ENCODE assay signal across 30 cellular contexts in genomic region chr9:83002329-83002728, GRCh38.
"Had no signal": no experiment of that assay in that cellular context is flagged by ENCODE, and none has a peak within 500 bp of the region (broad histone marks: within the 10 kb centered on the region; RNA-seq: fewer than 3 reads in every experiment).

No MANE protein-coding gene starts in this region.

- H3K4me1 ChIP-seq: ascending aorta, breast epithelium, esophagus muscularis mucosa, gastroesophageal sphincter had no signal

- ATAC-seq: activated naive CD4-positive, alpha-beta T cell treated with anti-CD3 and anti-CD28 coated beads, Interleukin-2, amount 50 U/mL, for 72 hours; activated T-cell treated with anti-CD3 and anti-CD28 coated beads, Interleukin-2, amount 50 U/mL, for 72 hours; effector memory CD8-positive, alpha-beta T cell; gastroesophageal sphincter; T-helper 17 cell had no signal

- H3K36me3 ChIP-seq: ascending aorta, breast epithelium, cardiac muscle cell, esophagus muscularis mucosa, gastroesophageal sphincter had no signal

- H3K27me3 ChIP-seq: ascending aorta, breast epithelium, esophagus muscularis mucosa, foreskin keratinocyte, gastroesophageal sphincter had no signal

- H3K9me3 ChIP-seq: ascending aorta, breast epithelium, esophagus muscularis mucosa, gastroesophageal sphincter had no signal

- DNase-seq: activated CD4-positive, alpha-beta memory T cell treated with anti-CD3 and anti-CD28 coated beads, Interleukin-2, amount 10 ng/mL, durations not matched to agents 7 days and 5 days; activated CD4-positive, alpha-beta T cell treated with anti-CD3 and anti-CD28 coated beads for 1 hour; activated CD4-positive, alpha-beta T cell treated with anti-CD3 and anti-CD28 coated beads for 4 hours; activated CD4-positive, alpha-beta T cell treated with anti-CD3 and anti-CD28 coated beads, Interleukin-2, amount 10 ng/mL, durations not matched to agents 7 days and 5 days; activated CD4-positive, alpha-beta T cell treated with anti-CD3 and anti-CD28 coated beads, Interleukin-2, amount 50 U/mL, for 4 hours; activated CD8-positive, alpha-beta memory T cell treated with anti-CD3 and anti-CD28 coated beads, Interleukin-2, amount 50 U/mL, for 48 hours; activated gamma-delta T cell; activated naive CD4-positive, alpha-beta T cell; activated naive CD4-positive, alpha-beta T cell treated with anti-CD3 and anti-CD28 coated beads, Interleukin-2, amount 10 ng/mL, durations not matched to agents 7 days and 5 days; activated naive CD8-positive, alpha-beta T cell treated with anti-CD3 and anti-CD28 coated beads, Interleukin-2, amount 10 ng/mL, durations not matched to agents 7 days and 5 days; activated T-cell treated with anti-CD3 and anti-CD28 coated beads for 4 hours; activated T-cell treated with anti-CD3 and anti-CD28 coated beads, Interleukin-2, amount 50 U/mL, for 24 hours; activated T-cell treated with anti-CD3 and anti-CD28 coated beads, Interleukin-2, amount 50 U/mL, for 72 hours; central memory CD4-positive, alpha-beta T cell; cortex of kidney; dermis blood vessel endothelial cell; effector CD4-positive, alpha-beta T cell; effector memory CD8-positive, alpha-beta T cell; erythroblast; foreskin keratinocyte; head of caudate nucleus; T-helper 1 cell; T-helper 17 cell; T1000 had no signal

- H3K27ac ChIP-seq: ascending aorta, breast epithelium, cardiac muscle cell, esophagus muscularis mucosa, foreskin keratinocyte, gastroesophageal sphincter had no signal

- H3K4me3 ChIP-seq: ascending aorta, breast epithelium, cardiac muscle cell, esophagus muscularis mucosa, gastroesophageal sphincter had no signal
